In the genomic region with DNA sequence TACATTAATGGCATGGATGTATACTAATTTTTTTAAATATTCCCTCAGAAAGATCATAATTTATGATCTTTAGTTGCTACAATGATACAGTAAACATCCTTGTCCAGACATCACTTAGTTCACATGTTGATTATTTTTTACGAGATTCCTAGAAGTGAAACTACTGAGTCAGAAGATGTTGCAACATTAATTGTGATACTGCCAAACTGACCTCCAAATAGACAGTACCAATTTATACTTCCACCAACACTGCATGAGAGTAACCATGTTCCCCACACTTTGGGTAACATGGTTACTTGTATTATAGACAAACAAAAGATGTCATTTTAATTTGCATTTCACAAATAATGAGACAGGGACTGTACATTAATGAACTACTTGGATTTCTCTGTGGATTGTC, we compare ENCODE assay signal across 10 cellular contexts. TPM values are rescaled to one million over a fixed set of nuclear protein-coding genes. Genes with fewer than 3 reads are reported as not detected.
DNase-seq lines count a peak whose midpoint lies in the region; ATAC-seq lines count a peak whose summit lies in the region.
"Had no signal": no experiment of that assay in that cellular context is flagged by ENCODE, and none has a peak within 500 bp of the region (broad histone marks: within the 10 kb centered on the region; RNA-seq: fewer than 3 reads in every experiment).

No MANE protein-coding gene starts in this region.

- intact Hi-C loops in sciatic nerve (cut with DNase I) = no loop called here

- DNase-seq in GM04504 (ENCODE audit: low read depth) (peak; percentile 72), OCI-M1 (lab: John Stamatoyannopoulos, UW) (peak; percentile 31), fibroblast of the conjunctiva (ENCODE audit: low read depth) (peak; percentile 63), sciatic nerve (ENCODE audit: low spot score) (no peak)
- no peak for DNase-seq in activated effector memory CD4-positive, alpha-beta T cell treated with anti-CD3 and anti-CD28 coated beads, Interleukin-2, amount 50 U/mL, for 16 hours
- DNase-seq: NCI-H524, ovary, T1000 had no signal

- ATAC-seq in sciatic nerve (peak; percentile 91), GM18517 (IDR thresholded peaks at IDR 0.05; ENCODE audit: unreplicated experiment) (no peak), GM18498 (IDR thresholded peaks at IDR 0.05; ENCODE audit: unreplicated experiment) (no peak)

RNA-seq across cellular contexts. Expression of a gene that starts 19.6 kb away (rescaled TPM):
- 38.3 TPM for total RNA-seq in sciatic nerve

RNA-seq across cellular contexts. Expression of a gene that starts 19.7 kb away (rescaled TPM):
- 25.0 TPM for total RNA-seq in sciatic nerve

Comparison
In these comparisons a context has a peak if more than half of its experiments do, and no peak if none do; other contexts are left out.
1. DNase-seq: peak in GM04504 (single experiment), OCI-M1 (single experiment) and fibroblast of the conjunctiva (single experiment); none in sciatic nerve (single experiment) and activated effector memory CD4-positive, alpha-beta T cell treated with anti-CD3 and anti-CD28 coated beads, Interleukin-2, amount 50 U/mL, for 16 hours (single experiment).